Comparison of ENCODE assay signal across 9 cellular contexts in the genomic region with DNA sequence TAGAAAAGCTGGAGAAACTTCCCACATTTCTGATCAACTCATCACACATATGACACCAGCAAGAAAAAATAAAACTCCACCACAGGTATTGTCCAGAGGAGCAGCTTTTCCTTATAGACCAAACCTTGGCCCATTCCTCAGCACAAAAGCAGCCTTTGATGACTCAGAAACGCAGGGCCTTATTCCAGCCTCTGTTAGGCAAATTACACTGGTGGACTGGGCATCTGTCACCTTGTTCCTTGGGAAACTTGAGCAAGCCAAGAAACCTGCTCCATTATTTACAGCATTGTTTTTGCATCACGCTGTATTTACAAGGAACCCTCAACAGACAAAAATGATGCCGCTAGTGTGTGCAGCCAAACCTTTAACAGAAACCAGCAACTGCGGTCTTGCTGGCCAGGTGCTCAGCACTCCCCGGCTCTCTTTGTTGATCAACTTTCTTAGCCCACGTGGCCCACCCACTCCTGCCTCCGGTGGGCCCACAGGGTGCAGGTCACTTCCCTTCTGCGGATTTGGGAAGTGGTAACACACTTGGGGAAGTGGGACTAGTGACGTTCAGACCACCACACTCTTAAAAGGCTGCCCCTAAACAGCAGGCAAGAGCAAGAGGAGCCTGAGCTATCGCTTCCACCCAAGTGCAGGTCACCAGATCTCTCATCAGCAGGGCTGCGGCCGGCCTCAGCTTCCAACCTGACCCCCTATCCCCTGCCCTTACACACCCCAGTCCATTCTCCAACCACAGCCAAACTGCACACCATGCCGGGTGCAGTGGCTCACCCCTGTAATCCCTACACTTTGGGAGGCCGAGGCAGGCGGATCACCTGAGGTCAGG. TPM values are rescaled to one million over a fixed set of nuclear protein-coding genes. Genes with fewer than 3 reads are reported as not detected.
A peak's percentile ranks its signal among the peaks of the same experiment; 100 is the strongest.
DNase-seq lines count a peak whose midpoint lies in the region; ATAC-seq and TF ChIP-seq lines count a peak whose summit lies in the region.
"Had no signal": no experiment of that assay in that cellular context is flagged by ENCODE, and none has a peak within 500 bp of the region (broad histone marks: within the 10 kb centered on the region; RNA-seq: fewer than 3 reads in every experiment).

No MANE protein-coding gene starts in this region.

- peaks cover 2% of the 10 kb centered on the region for H3K27me3 Mint-ChIP-seq in activated naive CD4-positive, alpha-beta T cell treated with anti-CD3 and anti-CD28 coated beads for 36 hours (ENCODE audit: low read depth)
- peaks cover 2% of the 10 kb centered on the region for H3K27me3 Mint-ChIP-seq in glutamatergic neuron (ENCODE audit: unreplicated experiment)

- no peaks in the 10 kb centered on the region for H3K9me3 Mint-ChIP-seq in activated naive CD4-positive, alpha-beta T cell treated with anti-CD3 and anti-CD28 coated beads for 36 hours
- peaks cover 5% of the 10 kb centered on the region for H3K9me3 Mint-ChIP-seq in glutamatergic neuron (ENCODE audit: unreplicated experiment)

- peak; percentile 61 for ATAC-seq in HG02759 (IDR thresholded peaks at IDR 0.05; ENCODE audit: unreplicated experiment)

- H3K4me1 Mint-ChIP-seq in activated naive CD4-positive, alpha-beta T cell treated with anti-CD3 and anti-CD28 coated beads for 36 hours (ENCODE audit: low read depth), result peaks cover 13% of the 10 kb centered on the region
- H3K4me1 Mint-ChIP-seq in glutamatergic neuron (ENCODE audit: low read depth, unreplicated experiment), result no peaks in the 10 kb centered on the region

- CTCF ChIA-PET in activated naive CD4-positive, alpha-beta T cell treated with anti-CD3 and anti-CD28 coated beads for 36 hours (lab: Charles Lee), result interaction anchor here (0.7 kb wide), 1 partner anchor 117 kb away, joined by 3 read pairs; no protein-coding TSS in a partner anchor

- no peak overlapping the region for H3K27ac Mint-ChIP-seq in activated naive CD4-positive, alpha-beta T cell treated with anti-CD3 and anti-CD28 coated beads for 36 hours
- no peak overlapping the region for H3K27ac Mint-ChIP-seq in glutamatergic neuron (ENCODE audit: unreplicated experiment)

- no peak for TF ChIP-seq CTCF in glutamatergic neuron (IDR thresholded peaks at IDR 0.05; ENCODE audit: partially characterized antibody, unreplicated experiment)

- DNase-seq in activated naive CD4-positive, alpha-beta T cell treated with anti-CD3 and anti-CD28 coated beads for 36 hours, result no peak
- DNase-seq in activated naive CD4-positive, alpha-beta T cell treated with Interleukin-2 at 50 U/mL for 16 hours, result no peak
- DNase-seq in NCI-H69 (lab: John Stamatoyannopoulos, UW) (peak; percentile 43), glutamatergic neuron (no peak), ecto neural progenitor cell (ENCODE audit: low spot score) (no peak)
- DNase-seq in stimulated activated CD4-positive, alpha-beta T cell treated with anti-CD3 and anti-CD28 coated beads, Interleukin-4, amount 100 ng/mL, for 24 hours, result no peak
- DNase-seq in activated CD8-positive, alpha-beta memory T cell treated with anti-CD3 and anti-CD28 coated beads, Interleukin-2, amount 50 U/mL, for 4 hours, result no peak

- intact Hi-C loops in activated naive CD4-positive, alpha-beta T cell treated with anti-CD3 and anti-CD28 coated beads for 36 hours (cut with micrococcal nuclease), result loop anchor here (2.0 to 5.0 kb wide), 2 partner anchors 105 to 191 kb away; no protein-coding TSS in a partner anchor

- H3K36me3 Mint-ChIP-seq in activated naive CD4-positive, alpha-beta T cell treated with anti-CD3 and anti-CD28 coated beads for 36 hours (ENCODE audit: low read depth), result peaks cover 2% of the 10 kb centered on the region
- no peaks in the 10 kb centered on the region for H3K36me3 Mint-ChIP-seq in glutamatergic neuron (ENCODE audit: unreplicated experiment)

- peak overlapping the region; percentile 97 for H3K4me3 Mint-ChIP-seq in activated naive CD4-positive, alpha-beta T cell treated with anti-CD3 and anti-CD28 coated beads for 36 hours
- H3K4me3 Mint-ChIP-seq in glutamatergic neuron (ENCODE audit: unreplicated experiment), result peak overlapping the region; percentile 94

RNA-seq across cellular contexts. Expression of a gene that starts 1.5 kb away (rescaled TPM):
- 10 to 100 TPM; 10.7 to 12.8 TPM for total RNA-seq in activated naive CD4-positive, alpha-beta T cell treated with anti-CD3 and anti-CD28 coated beads for 36 hours
- total RNA-seq in glutamatergic neuron (ENCODE audit: unreplicated experiment), result 3.1 TPM
- total RNA-seq: cardiac muscle cell had no signal
